Comparison of ENCODE assay signal across 23 cellular contexts in genomic region chr7:154973381-154973780, GRCh38.
"Had no signal": no experiment of that assay in that cellular context is flagged by ENCODE, and none has a peak within 500 bp of the region (broad histone marks: within the 10 kb centered on the region; RNA-seq: fewer than 3 reads in every experiment).

No MANE protein-coding gene starts in this region.

- FAIRE-seq: endometrium had no signal

- H3K4me1 Mint-ChIP-seq: nephron had no signal

- H3K4me3 ChIP-seq: esophagus squamous epithelium, gastroesophageal sphincter, left lung, lower lobe of right lung, prostate gland, sigmoid colon, skin epidermis, thoracic aorta, transverse colon had no signal

- H3K36me3 ChIP-seq: prostate gland, thoracic aorta had no signal

- H3K27me3 Mint-ChIP-seq: naive B cell; stimulated activated naive B cell treated with anti-CD40 and anti-IgM and Interleukin-4, amounts not matched to agents 10 μg/mL and 1 μg/mL and 100 μg/mL, for 72 hours; stimulated activated naive CD8-positive, alpha-beta T cell treated with anti-CD3 and anti-CD28 coated beads, Interleukin-15, amount 100 ng/mL, for 72 hours had no signal

- ATAC-seq: gastroesophageal sphincter; left lung; lower lobe of right lung; stimulated activated naive B cell treated with anti-CD40 and anti-IgM and Interleukin-4, amounts not matched to agents 10 μg/mL and 1 μg/mL and 100 μg/mL, for 72 hours; stimulated activated naive CD8-positive, alpha-beta T cell treated with anti-CD3 and anti-CD28 coated beads, Interleukin-15, amount 100 ng/mL, for 72 hours had no signal

- H3K9ac ChIP-seq: parathyroid adenoma had no signal

- H3K9me3 Mint-ChIP-seq: nephron; stimulated activated naive B cell treated with anti-CD40 and anti-IgM and Interleukin-4, amounts not matched to agents 10 μg/mL and 1 μg/mL and 100 μg/mL, for 72 hours; stimulated activated naive CD8-positive, alpha-beta T cell treated with anti-CD3 and anti-CD28 coated beads, Interleukin-15, amount 100 ng/mL, for 72 hours had no signal

- H3K4me1 ChIP-seq: esophagus squamous epithelium, gastroesophageal sphincter, lower lobe of right lung, parathyroid adenoma, prostate gland, sigmoid colon, transverse colon had no signal

- H3K27ac ChIP-seq: epithelial cell of prostate, esophagus squamous epithelium, gastroesophageal sphincter, left lung, lower lobe of right lung, parathyroid adenoma, prostate gland, sigmoid colon, skin epidermis, thoracic aorta, transverse colon had no signal

- H2AFZ ChIP-seq: parathyroid adenoma had no signal

- H3K4me3 Mint-ChIP-seq: naive B cell; nephron; stimulated activated naive B cell treated with anti-CD40 and anti-IgM and Interleukin-4, amounts not matched to agents 10 μg/mL and 1 μg/mL and 100 μg/mL, for 72 hours; stimulated activated naive CD8-positive, alpha-beta T cell treated with anti-CD3 and anti-CD28 coated beads, Interleukin-15, amount 100 ng/mL, for 72 hours had no signal

- H3K9me3 ChIP-seq: esophagus squamous epithelium, gastroesophageal sphincter, left lung, lower lobe of right lung, prostate gland, sigmoid colon, thoracic aorta, transverse colon had no signal

- H3K27ac Mint-ChIP-seq: nephron; stimulated activated naive B cell treated with anti-CD40 and anti-IgM and Interleukin-4, amounts not matched to agents 10 μg/mL and 1 μg/mL and 100 μg/mL, for 72 hours had no signal

- H3K27me3 ChIP-seq: esophagus squamous epithelium, gastroesophageal sphincter, left lung, sigmoid colon, transverse colon had no signal

- DNase-seq: effector memory CD4-positive, alpha-beta T cell; esophagus squamous epithelium; foreskin fibroblast; glutamatergic neuron; islet precursor cell; left lung; lower lobe of right lung; mesendoderm; naive B cell; sigmoid colon; stimulated activated CD4-positive, alpha-beta T cell treated with anti-CD3 and anti-CD28 coated beads, Interleukin-2, amount 100 ng/mL, for 24 hours; stimulated activated CD4-positive, alpha-beta T cell treated with anti-CD3 and anti-CD28 coated beads, Interleukin-4, amount 100 ng/mL, for 4 hours; stimulated activated naive B cell treated with anti-CD40 and anti-IgM and Interleukin-4, amounts not matched to agents 10 μg/mL and 1 μg/mL and 100 μg/mL, for 72 hours; stimulated activated naive CD8-positive, alpha-beta T cell treated with anti-CD3 and anti-CD28 coated beads, Interleukin-15, amount 100 ng/mL, for 72 hours; transverse colon had no signal
